ENCODE assay signal across 19 cellular contexts in the genomic region with DNA sequence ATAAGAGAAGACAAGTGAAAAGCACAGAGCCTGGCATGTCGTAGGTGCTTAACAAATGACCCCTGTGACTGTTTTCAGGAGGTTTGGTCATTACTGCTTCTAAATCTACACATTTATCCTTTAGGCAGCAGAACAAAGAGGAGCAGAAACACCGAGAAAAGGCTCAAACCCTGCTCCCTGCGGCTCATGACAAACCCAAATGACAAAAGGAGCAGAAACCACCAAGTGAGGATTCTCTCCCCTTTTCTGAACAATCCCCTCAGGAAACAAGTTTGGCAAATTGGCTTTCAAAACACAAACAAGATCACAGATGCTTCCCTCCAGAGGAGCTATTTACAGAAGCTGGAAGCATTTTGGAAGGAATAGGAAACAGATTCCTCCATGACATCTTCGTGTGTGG. TPM values are rescaled to one million over a fixed set of nuclear protein-coding genes. Genes with fewer than 3 reads are reported as not detected.
DNase-seq lines count a peak whose midpoint lies in the region; ATAC-seq and TF ChIP-seq lines count a peak whose summit lies in the region.
"Had no signal": no experiment of that assay in that cellular context is flagged by ENCODE, and none has a peak within 500 bp of the region (broad histone marks: within the 10 kb centered on the region; RNA-seq: fewer than 3 reads in every experiment).

No MANE protein-coding gene starts in this region.

- H3K4me1 ChIP-seq in vagina, result no peaks in the 10 kb centered on the region
- H3K4me1 ChIP-seq: SJCRH30 had no signal

- no peak for DNase-seq in activated naive CD4-positive, alpha-beta T cell treated with anti-CD3 and anti-CD28 coated beads, Interleukin-2, amount 10 ng/mL, durations not matched to agents 7 days and 5 days
- no peak for DNase-seq in activated naive CD4-positive, alpha-beta T cell treated with anti-CD3 and anti-CD28 coated beads, Interleukin-2, amount 50 U/mL, for 16 hours
- DNase-seq in activated CD8-positive, alpha-beta T cell treated with anti-CD3 and anti-CD28 coated beads, Interleukin-2, amount 10 ng/mL, durations not matched to agents 7 days and 5 days, result no peak
- DNase-seq in endothelial cell (ENCODE audit: low spot score), result no peak
- DNase-seq in vagina (ENCODE audit: extremely low spot score in 2 of 2), result no peak
- DNase-seq in NK-92 treated with Interleukin-12 subunit alpha and Interleukin-12 subunit beta, amount 100 ng/mL, for 24 hours (lab: John Stamatoyannopoulos, UW), result no peak
- DNase-seq: left cardiac atrium, mesenchymal stem cell, MG63, NCI-H146, NCI-H2171 treated with DMSO at 0.1 percent for 48 hours, NCI-H774, PC-9, SJCRH30 had no signal

- no peak overlapping the region for H3K4me3 ChIP-seq in vagina
- H3K4me3 ChIP-seq: MG63, PC-9, SJCRH30 had no signal

- ATAC-seq in activated CD8-positive, alpha-beta T cell treated with anti-CD3 and anti-CD28 coated beads, Interleukin-2, amount 10 ng/mL, durations not matched to agents 7 days and 5 days, result no peak
- ATAC-seq in GM21723 (IDR thresholded peaks at IDR 0.05; ENCODE audit: unreplicated experiment), result no peak
- ATAC-seq in HG02852 (IDR thresholded peaks at IDR 0.05; ENCODE audit: unreplicated experiment), result no peak
- ATAC-seq: esophagus mucosa, left cardiac atrium had no signal

- POLR2A ChIA-PET in activated CD8-positive, alpha-beta T cell treated with anti-CD3 and anti-CD28 coated beads, Interleukin-2, amount 10 ng/mL, durations not matched to agents 7 days and 5 days (lab: Charles Lee), result interaction anchor here (1.4 to 2.5 kb wide), 2 partner anchors 9 to 18 kb away, joined by 7 to 17 read pairs; no protein-coding TSS in a partner anchor

- H3K36me3 Mint-ChIP-seq in activated naive CD4-positive, alpha-beta T cell treated with anti-CD3 and anti-CD28 coated beads, Interleukin-2, amount 10 ng/mL, durations not matched to agents 7 days and 5 days, result peaks cover 52% of the 10 kb centered on the region
- H3K36me3 Mint-ChIP-seq in activated CD8-positive, alpha-beta T cell treated with anti-CD3 and anti-CD28 coated beads, Interleukin-2, amount 10 ng/mL, durations not matched to agents 7 days and 5 days (ENCODE audit: low read depth), result peaks cover 66% of the 10 kb centered on the region
- H3K36me3 Mint-ChIP-seq in endothelial cell (ENCODE audit: low read depth, unreplicated experiment), result no peaks in the 10 kb centered on the region

- CTCF ChIA-PET in activated naive CD4-positive, alpha-beta T cell treated with anti-CD3 and anti-CD28 coated beads, Interleukin-2, amount 10 ng/mL, durations not matched to agents 7 days and 5 days (lab: Charles Lee), result interaction anchor here (1.2 kb wide), 1 partner anchor 14 kb away, joined by 4 read pairs; no protein-coding TSS in a partner anchor
- CTCF ChIA-PET in activated CD8-positive, alpha-beta T cell treated with anti-CD3 and anti-CD28 coated beads, Interleukin-2, amount 10 ng/mL, durations not matched to agents 7 days and 5 days (lab: Charles Lee), result interaction anchor here (3.4 to 6.4 kb wide), 2 partner anchors 8 to 60 kb away, joined by 18 to 49 read pairs; no protein-coding TSS in a partner anchor

- peak overlapping the region; percentile 27 for H3K27ac ChIP-seq in vagina
- H3K27ac ChIP-seq: PC-9, SJCRH30 had no signal

- no peaks in the 10 kb centered on the region for H3K27me3 ChIP-seq in vagina
- H3K27me3 ChIP-seq: MG63 had no signal

- no peak overlapping the region for H3K4me3 Mint-ChIP-seq in activated naive CD4-positive, alpha-beta T cell treated with anti-CD3 and anti-CD28 coated beads, Interleukin-2, amount 10 ng/mL, durations not matched to agents 7 days and 5 days
- no peak overlapping the region for H3K4me3 Mint-ChIP-seq in activated CD8-positive, alpha-beta T cell treated with anti-CD3 and anti-CD28 coated beads, Interleukin-2, amount 10 ng/mL, durations not matched to agents 7 days and 5 days
- H3K4me3 Mint-ChIP-seq in endothelial cell (ENCODE audit: unreplicated experiment), result peak overlapping the region; percentile 14
- H3K4me3 Mint-ChIP-seq: nephron had no signal

- TF ChIP-seq CTCF in endothelial cell (IDR thresholded peaks at IDR 0.05; ENCODE audit: unreplicated experiment), result no peak
- TF ChIP-seq CTCF in vagina (IDR thresholded peaks at IDR 0.05), result no peak

- peaks cover 88% of the 10 kb centered on the region for H3K4me1 Mint-ChIP-seq in activated naive CD4-positive, alpha-beta T cell treated with anti-CD3 and anti-CD28 coated beads, Interleukin-2, amount 10 ng/mL, durations not matched to agents 7 days and 5 days
- H3K4me1 Mint-ChIP-seq in activated CD8-positive, alpha-beta T cell treated with anti-CD3 and anti-CD28 coated beads, Interleukin-2, amount 10 ng/mL, durations not matched to agents 7 days and 5 days (ENCODE audit: low read depth), result peaks cover 99% of the 10 kb centered on the region
- peaks cover 20% of the 10 kb centered on the region for H3K4me1 Mint-ChIP-seq in endothelial cell (ENCODE audit: unreplicated experiment)
- H3K4me1 Mint-ChIP-seq: nephron had no signal

- no peaks in the 10 kb centered on the region for H3K27me3 Mint-ChIP-seq in activated naive CD4-positive, alpha-beta T cell treated with anti-CD3 and anti-CD28 coated beads, Interleukin-2, amount 10 ng/mL, durations not matched to agents 7 days and 5 days
- H3K27me3 Mint-ChIP-seq in activated CD8-positive, alpha-beta T cell treated with anti-CD3 and anti-CD28 coated beads, Interleukin-2, amount 10 ng/mL, durations not matched to agents 7 days and 5 days (ENCODE audit: low read depth), result no peaks in the 10 kb centered on the region
- peaks cover under 1% of the 10 kb centered on the region for H3K27me3 Mint-ChIP-seq in endothelial cell (ENCODE audit: unreplicated experiment)

- H3K27ac Mint-ChIP-seq in activated naive CD4-positive, alpha-beta T cell treated with anti-CD3 and anti-CD28 coated beads, Interleukin-2, amount 10 ng/mL, durations not matched to agents 7 days and 5 days, result peak overlapping the region; percentile 87
- H3K27ac Mint-ChIP-seq in activated CD8-positive, alpha-beta T cell treated with anti-CD3 and anti-CD28 coated beads, Interleukin-2, amount 10 ng/mL, durations not matched to agents 7 days and 5 days, result peak overlapping the region; percentile 87
- H3K27ac Mint-ChIP-seq in endothelial cell (ENCODE audit: unreplicated experiment), result peak overlapping the region; percentile 18
- H3K27ac Mint-ChIP-seq: nephron had no signal

- peaks cover 14% of the 10 kb centered on the region for H3K9me3 Mint-ChIP-seq in activated naive CD4-positive, alpha-beta T cell treated with anti-CD3 and anti-CD28 coated beads, Interleukin-2, amount 10 ng/mL, durations not matched to agents 7 days and 5 days
- peaks cover 15% of the 10 kb centered on the region for H3K9me3 Mint-ChIP-seq in activated CD8-positive, alpha-beta T cell treated with anti-CD3 and anti-CD28 coated beads, Interleukin-2, amount 10 ng/mL, durations not matched to agents 7 days and 5 days (ENCODE audit: insufficient read depth)
- H3K9me3 Mint-ChIP-seq in endothelial cell (ENCODE audit: unreplicated experiment), result no peaks in the 10 kb centered on the region
- H3K9me3 Mint-ChIP-seq: nephron had no signal

- intact Hi-C loops in vagina (cut with DNase I), result no loop called here

- no peaks in the 10 kb centered on the region for H3K36me3 ChIP-seq in vagina
- H3K36me3 ChIP-seq: MG63, SJCRH30 had no signal

- H3K9me3 ChIP-seq in vagina, result no peaks in the 10 kb centered on the region
- H3K9me3 ChIP-seq: MG63, SJCRH30 had no signal

- no peak for TF ChIP-seq POLR2A in vagina (IDR thresholded peaks at IDR 0.05)

RNA-seq across cellular contexts. Expression of a gene that starts 15.8 kb away (rescaled TPM):
- 100 to 1,000 TPM; 112 to 123 TPM for total RNA-seq in activated CD8-positive, alpha-beta T cell treated with anti-CD3 and anti-CD28 coated beads, Interleukin-2, amount 10 ng/mL, durations not matched to agents 7 days and 5 days
- total RNA-seq in endothelial cell (ENCODE audit: unreplicated experiment) (not detected), vagina (not detected)
- total RNA-seq: cardiac septum, SJCRH30 had no signal

RNA-seq across cellular contexts. Expression of a gene that starts 53.6 kb away (rescaled TPM):
- total RNA-seq in activated CD8-positive, alpha-beta T cell treated with anti-CD3 and anti-CD28 coated beads, Interleukin-2, amount 10 ng/mL, durations not matched to agents 7 days and 5 days, result 1 to 10 TPM; 1.3 to 1.5 TPM
- total RNA-seq in endothelial cell (ENCODE audit: unreplicated experiment), result not detected
- total RNA-seq in vagina, result 2.5 TPM
- total RNA-seq: SJCRH30 had no signal

Comparison
In these comparisons a context has a peak if more than half of its experiments do, and no peak if none do; other contexts are left out.
1. H3K27ac Mint-ChIP-seq: peak in every context shown above with its lines; median percentile 87 in activated naive CD4-positive, alpha-beta T cell treated with anti-CD3 and anti-CD28 coated beads, Interleukin-2, amount 10 ng/mL, durations not matched to agents 7 days and 5 days; 87 in activated CD8-positive, alpha-beta T cell treated with anti-CD3 and anti-CD28 coated beads, Interleukin-2, amount 10 ng/mL, durations not matched to agents 7 days and 5 days; 18 in endothelial cell.
2. RNA of a gene that starts 15.8 kb away (total RNA-seq): 112 to 123 TPM in activated CD8-positive, alpha-beta T cell treated with anti-CD3 and anti-CD28 coated beads, Interleukin-2, amount 10 ng/mL, durations not matched to agents 7 days and 5 days; not detected in vagina (single experiment) and not detected in endothelial cell (single experiment); every median in the first group is over 10 times any median in the second.